In genomic region chr3:187949093-187949820, GRCh38 we compare ENCODE assay signal across 19 cellular contexts.
"Had no signal": no experiment of that assay in that cellular context is flagged by ENCODE, and none has a peak within 500 bp of the region (broad histone marks: within the 10 kb centered on the region; RNA-seq: fewer than 3 reads in every experiment).

No MANE protein-coding gene starts in this region.

- H3K36me3 ChIP-seq: cardiac muscle cell, left lung, transverse colon had no signal

- H3K4me3 Mint-ChIP-seq: activated CD4-positive, alpha-beta memory T cell treated with anti-CD3 and anti-CD28 coated beads, Interleukin-2, amount 10 ng/mL, durations not matched to agents 7 days and 5 days; activated naive CD8-positive, alpha-beta T cell treated with anti-CD3 and anti-CD28 coated beads, Interleukin-2, amount 50 U/mL, for 24 hours; activated T-helper 1 cell treated with anti-CD3 and anti-CD28 coated beads, Interleukin-12 subunit alpha, Interleukin-12 subunit beta, Interleukin-2, Interleukin-4 antibody, amounts not matched to agents 30 ng/mL and 10 ng/mL and 1 ng/mL, durations not matched to agents 14 hours and 24 hours and 36 hours; natural killer cell; stimulated activated effector memory CD8-positive, alpha-beta T cell treated with anti-CD3 and anti-CD28 coated beads, Interleukin-12 subunit alpha, Interleukin-12 subunit beta, amount 100 ng/mL, for 72 hours had no signal

- H3K27me3 Mint-ChIP-seq: activated naive CD8-positive, alpha-beta T cell treated with anti-CD3 and anti-CD28 coated beads, Interleukin-2, amount 50 U/mL, for 24 hours had no signal

- H3K4me1 ChIP-seq: body of pancreas, transverse colon had no signal

- H3K9me3 Mint-ChIP-seq: activated CD4-positive, alpha-beta memory T cell treated with anti-CD3 and anti-CD28 coated beads, Interleukin-2, amount 10 ng/mL, durations not matched to agents 7 days and 5 days; activated naive CD8-positive, alpha-beta T cell treated with anti-CD3 and anti-CD28 coated beads, Interleukin-2, amount 50 U/mL, for 24 hours; natural killer cell; stimulated activated effector memory CD8-positive, alpha-beta T cell treated with anti-CD3 and anti-CD28 coated beads, Interleukin-12 subunit alpha, Interleukin-12 subunit beta, amount 100 ng/mL, for 72 hours had no signal

- DNase-seq: activated CD4-positive, alpha-beta memory T cell treated with anti-CD3 and anti-CD28 coated beads, Interleukin-2, amount 10 ng/mL, durations not matched to agents 7 days and 5 days; activated CD4-positive, alpha-beta T cell treated with anti-CD3 and anti-CD28 coated beads for 48 hours; activated gamma-delta T cell; activated naive CD4-positive, alpha-beta T cell treated with anti-CD3 and anti-CD28 coated beads, Interleukin-2, amount 50 U/mL, for 16 hours; activated naive CD8-positive, alpha-beta T cell treated with anti-CD3 and anti-CD28 coated beads, Interleukin-2, amount 50 U/mL, for 24 hours; body of pancreas; kidney; left lung; mammary epithelial cell; midbrain; natural killer cell; stimulated activated CD4-positive, alpha-beta T cell treated with anti-CD3 and anti-CD28 coated beads, Interleukin-1b, Interleukin-23, amount 100 ng/mL, for 48 hours; transverse colon had no signal

- H3K9me3 ChIP-seq: body of pancreas, left lung, transverse colon had no signal

- ATAC-seq: activated naive CD8-positive, alpha-beta T cell treated with anti-CD3 and anti-CD28 coated beads, Interleukin-2, amount 50 U/mL, for 24 hours; body of pancreas; left lung; natural killer cell; stimulated activated effector memory CD8-positive, alpha-beta T cell treated with anti-CD3 and anti-CD28 coated beads, Interleukin-12 subunit alpha, Interleukin-12 subunit beta, amount 100 ng/mL, for 72 hours had no signal

- H3K36me3 Mint-ChIP-seq: natural killer cell; stimulated activated effector memory CD8-positive, alpha-beta T cell treated with anti-CD3 and anti-CD28 coated beads, Interleukin-12 subunit alpha, Interleukin-12 subunit beta, amount 100 ng/mL, for 72 hours had no signal

- H3K4me3 ChIP-seq: body of pancreas, cardiac muscle cell, left lung, skin epidermis, transverse colon had no signal

- H3K27ac Mint-ChIP-seq: activated CD4-positive, alpha-beta memory T cell treated with anti-CD3 and anti-CD28 coated beads, Interleukin-2, amount 10 ng/mL, durations not matched to agents 7 days and 5 days; activated naive CD8-positive, alpha-beta T cell treated with anti-CD3 and anti-CD28 coated beads, Interleukin-2, amount 50 U/mL, for 24 hours; activated T-helper 1 cell treated with anti-CD3 and anti-CD28 coated beads, Interleukin-12 subunit alpha, Interleukin-12 subunit beta, Interleukin-2, Interleukin-4 antibody, amounts not matched to agents 30 ng/mL and 10 ng/mL and 1 ng/mL, durations not matched to agents 14 hours and 24 hours and 36 hours; progenitor cell of endocrine pancreas; stimulated activated effector memory CD8-positive, alpha-beta T cell treated with anti-CD3 and anti-CD28 coated beads, Interleukin-12 subunit alpha, Interleukin-12 subunit beta, amount 100 ng/mL, for 72 hours had no signal

- H3K27me3 ChIP-seq: body of pancreas, cardiac muscle cell, left lung, transverse colon had no signal

- H3K27ac ChIP-seq: body of pancreas, cardiac muscle cell, epithelial cell of prostate, left lung, skin epidermis, transverse colon had no signal
